ENCODE assay signal across 8 cellular contexts in genomic region chr20:50730765-50731054, GRCh38. TPM values are rescaled to one million over a fixed set of nuclear protein-coding genes. Genes with fewer than 3 reads are reported as not detected.
DNase-seq lines count a peak whose midpoint lies in the region; ATAC-seq, FAIRE-seq and TF ChIP-seq lines count a peak whose summit lies in the region.

No MANE protein-coding gene starts in this region.

- peak overlapping the region; percentile 54 to 55 for H3K4me3 ChIP-seq in small intestine (ENCODE audit: low read depth in 1 of 2, low read length in 2 of 2)

- H3K27ac ChIP-seq in foreskin keratinocyte (peak overlapping the region; percentile 98), small intestine (ENCODE audit: low read depth in 1 of 2, low read length in 1 of 2) (peak overlapping the region; percentile 90 to 93)

- WGBS in small intestine, 3 donors = 0 to 1% (median 0%) methylated on average over 19 to 35 of the region's 35 CpGs

- TF ChIP-seq POLR2A in H54 (IDR thresholded peaks at IDR 0.05; ENCODE audit: low read depth, low read length) = peak; percentile 24; the same call in 1 of the 2 replicates

- H3K27me3 ChIP-seq in foreskin keratinocyte = no peaks in the 10 kb centered on the region
- H3K27me3 ChIP-seq in small intestine (ENCODE audit: control insufficient read depth in 2 of 2, insufficient read depth in 2 of 2, low read length in 2 of 2) = no peaks in the 10 kb centered on the region

- no peak for TF ChIP-seq CTCF in foreskin keratinocyte (conservative IDR thresholded peaks at IDR 0.05)
- TF ChIP-seq CTCF in GM13977 (IDR thresholded peaks at IDR 0.05; ENCODE audit: extremely low read depth, insufficient read depth, missing control alignments) = no peak

- H3K4me1 ChIP-seq in foreskin keratinocyte = peaks cover 41% of the 10 kb centered on the region
- H3K4me1 ChIP-seq in small intestine (ENCODE audit: control insufficient read depth in 2 of 2, insufficient read depth in 1 of 2, low read depth in 1 of 2, low read length in 1 of 2) = peaks cover 0 to 2% of the 10 kb centered on the region in 2 donors

- in situ Hi-C loops in GM13977 (cut with MboI; ENCODE audit: low pct_unique_long_range_greater_than_20kb, low sequenced_read_pairs, unreplicated experiment) = no loop called here

- peak; percentile 82; the same call in 2 of the 3 replicates for ATAC-seq in SK-N-SH treated with all-trans-retinoic acid at 6 μM for 48 hours
- no peak for ATAC-seq in foreskin keratinocyte
- ATAC-seq in GM21717 (IDR thresholded peaks at IDR 0.05; ENCODE audit: unreplicated experiment) = no peak

- H3K36me3 ChIP-seq in small intestine (ENCODE audit: control insufficient read depth in 2 of 2, insufficient read depth in 2 of 2, low read length in 2 of 2) = peaks cover 0 to 3% of the 10 kb centered on the region in 2 donors

- no peaks in the 10 kb centered on the region for H3K9me3 ChIP-seq in small intestine (ENCODE audit: control insufficient read depth, low read depth)

- FAIRE-seq in H54 (lab: Jason Lieb, UNC) = no peak
- FAIRE-seq in small intestine (lab: Jason Lieb, UNC) = no peak
- FAIRE-seq in urothelium cell line (lab: Jason Lieb, UNC) = no peak

- no peak for DNase-seq in H54 (ENCODE audit: insufficient read length, low spot score)
- no peak for DNase-seq in foreskin keratinocyte
- DNase-seq in small intestine = no peak
- DNase-seq in GM13977 (ENCODE audit: low spot score) = no peak
- no peak for DNase-seq in urothelium cell line (ENCODE audit: low spot score)
- no peak for DNase-seq in NCI-H524 treated with DMSO at 0.1 percent for 48 hours (lab: John Stamatoyannopoulos, UW)

TF ChIP-seq in SK-N-SH treated with all-trans-retinoic acid at 6 μM for 48 hours, 23 proteins besides CTCF, POLR2A, EP300 and RAD21:
- TF ChIP-seq, protein P1, sequence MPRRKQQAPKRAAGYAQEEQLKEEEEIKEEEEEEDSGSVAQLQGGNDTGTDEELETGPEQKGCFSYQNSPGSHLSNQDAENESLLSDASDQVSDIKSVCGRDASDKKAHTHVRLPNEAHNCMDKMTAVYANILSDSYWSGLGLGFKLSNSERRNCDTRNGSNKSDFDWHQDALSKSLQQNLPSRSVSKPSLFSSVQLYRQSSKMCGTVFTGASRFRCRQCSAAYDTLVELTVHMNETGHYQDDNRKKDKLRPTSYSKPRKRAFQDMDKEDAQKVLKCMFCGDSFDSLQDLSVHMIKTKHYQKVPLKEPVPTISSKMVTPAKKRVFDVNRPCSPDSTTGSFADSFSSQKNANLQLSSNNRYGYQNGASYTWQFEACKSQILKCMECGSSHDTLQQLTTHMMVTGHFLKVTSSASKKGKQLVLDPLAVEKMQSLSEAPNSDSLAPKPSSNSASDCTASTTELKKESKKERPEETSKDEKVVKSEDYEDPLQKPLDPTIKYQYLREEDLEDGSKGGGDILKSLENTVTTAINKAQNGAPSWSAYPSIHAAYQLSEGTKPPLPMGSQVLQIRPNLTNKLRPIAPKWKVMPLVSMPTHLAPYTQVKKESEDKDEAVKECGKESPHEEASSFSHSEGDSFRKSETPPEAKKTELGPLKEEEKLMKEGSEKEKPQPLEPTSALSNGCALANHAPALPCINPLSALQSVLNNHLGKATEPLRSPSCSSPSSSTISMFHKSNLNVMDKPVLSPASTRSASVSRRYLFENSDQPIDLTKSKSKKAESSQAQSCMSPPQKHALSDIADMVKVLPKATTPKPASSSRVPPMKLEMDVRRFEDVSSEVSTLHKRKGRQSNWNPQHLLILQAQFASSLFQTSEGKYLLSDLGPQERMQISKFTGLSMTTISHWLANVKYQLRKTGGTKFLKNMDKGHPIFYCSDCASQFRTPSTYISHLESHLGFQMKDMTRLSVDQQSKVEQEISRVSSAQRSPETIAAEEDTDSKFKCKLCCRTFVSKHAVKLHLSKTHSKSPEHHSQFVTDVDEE (CRISPR knock-in tag; IDR thresholded peaks at IDR 0.05) = no peak
- TF ChIP-seq ISL1 (CRISPR knock-in tag; IDR thresholded peaks at IDR 0.05) = no peak
- no peak for TF ChIP-seq POU6F1 (CRISPR knock-in tag; IDR thresholded peaks at IDR 0.05; ENCODE audit: borderline replicate concordance, low read depth)

RNA-seq across cellular contexts. Expression of gene PARD6B, which starts 0.7 kb away (rescaled TPM):
- 4.3 and 5.2 TPM in 2 replicates for total RNA-seq in foreskin keratinocyte
- 1.0 and 1.1 TPM in 2 replicates for polyA plus RNA-seq in foreskin keratinocyte
- polyA plus RNA-seq in small intestine = 1 to 10 TPM; 2.4 to 9.2 (median 8.9) TPM

RNA-seq across cellular contexts. Expression of gene RIPOR3, which starts 39.4 kb away (rescaled TPM):
- total RNA-seq in foreskin keratinocyte = 0.07 TPM in 2 replicates
- 0.06 TPM in 2 replicates for polyA plus RNA-seq in foreskin keratinocyte
- 10 to 100 TPM in 1 of 3 donors, 1 to 10 TPM in 1, under 1 TPM in 1; 0.22 to 10.9 (median 1.9) TPM for polyA plus RNA-seq in small intestine
